ENCODE assay signal across 1 cellular context in the genomic region with DNA sequence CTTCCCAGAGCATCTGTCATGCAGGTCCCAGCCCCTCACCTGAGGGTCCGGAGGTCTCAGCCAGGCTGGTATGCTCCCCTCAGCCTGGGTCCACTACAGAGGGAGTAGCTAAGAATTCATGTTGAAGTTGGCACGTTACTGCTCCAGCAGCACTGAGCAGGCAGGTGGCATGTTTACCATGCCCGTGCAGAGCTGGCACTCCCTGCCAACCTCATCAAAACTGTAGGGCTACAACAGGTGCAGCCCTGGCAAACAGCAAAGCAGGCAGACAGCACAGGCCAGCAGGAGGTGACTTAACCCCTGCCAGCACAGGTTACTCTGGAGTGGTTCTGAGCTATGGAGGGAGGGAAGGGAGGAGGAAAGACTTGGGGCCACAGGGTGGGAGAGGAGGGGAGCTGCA.
TF ChIP-seq lines count a peak whose summit lies in the region.

No MANE protein-coding gene starts in this region.

TF ChIP-seq in H1, 55 proteins besides CTCF, POLR2A, EP300 and RAD21 (continued from another document):
- TF ChIP-seq, protein P1, sequence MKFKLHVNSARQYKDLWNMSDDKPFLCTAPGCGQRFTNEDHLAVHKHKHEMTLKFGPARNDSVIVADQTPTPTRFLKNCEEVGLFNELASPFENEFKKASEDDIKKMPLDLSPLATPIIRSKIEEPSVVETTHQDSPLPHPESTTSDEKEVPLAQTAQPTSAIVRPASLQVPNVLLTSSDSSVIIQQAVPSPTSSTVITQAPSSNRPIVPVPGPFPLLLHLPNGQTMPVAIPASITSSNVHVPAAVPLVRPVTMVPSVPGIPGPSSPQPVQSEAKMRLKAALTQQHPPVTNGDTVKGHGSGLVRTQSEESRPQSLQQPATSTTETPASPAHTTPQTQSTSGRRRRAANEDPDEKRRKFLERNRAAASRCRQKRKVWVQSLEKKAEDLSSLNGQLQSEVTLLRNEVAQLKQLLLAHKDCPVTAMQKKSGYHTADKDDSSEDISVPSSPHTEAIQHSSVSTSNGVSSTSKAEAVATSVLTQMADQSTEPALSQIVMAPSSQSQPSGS (IDR thresholded peaks at IDR 0.05; ENCODE audit: low read length) = no peak
- TF ChIP-seq EGR1 (IDR thresholded peaks at IDR 0.05; ENCODE audit: borderline replicate concordance, low read depth, low read length) = no peak
- TF ChIP-seq, protein P2, sequence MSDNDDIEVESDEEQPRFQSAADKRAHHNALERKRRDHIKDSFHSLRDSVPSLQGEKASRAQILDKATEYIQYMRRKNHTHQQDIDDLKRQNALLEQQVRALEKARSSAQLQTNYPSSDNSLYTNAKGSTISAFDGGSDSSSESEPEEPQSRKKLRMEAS (IDR thresholded peaks at IDR 0.05) = no peak
- no peak for TF ChIP-seq TEAD4 (IDR thresholded peaks at IDR 0.05; ENCODE audit: low read depth, low read length)
- TF ChIP-seq TAF1 (IDR thresholded peaks at IDR 0.05; ENCODE audit: low read depth, low read length) = no peak
- TF ChIP-seq FOSL1 (IDR thresholded peaks at IDR 0.05; ENCODE audit: insufficient read depth, low read depth, low read length) = no peak
- TF ChIP-seq, protein P3, sequence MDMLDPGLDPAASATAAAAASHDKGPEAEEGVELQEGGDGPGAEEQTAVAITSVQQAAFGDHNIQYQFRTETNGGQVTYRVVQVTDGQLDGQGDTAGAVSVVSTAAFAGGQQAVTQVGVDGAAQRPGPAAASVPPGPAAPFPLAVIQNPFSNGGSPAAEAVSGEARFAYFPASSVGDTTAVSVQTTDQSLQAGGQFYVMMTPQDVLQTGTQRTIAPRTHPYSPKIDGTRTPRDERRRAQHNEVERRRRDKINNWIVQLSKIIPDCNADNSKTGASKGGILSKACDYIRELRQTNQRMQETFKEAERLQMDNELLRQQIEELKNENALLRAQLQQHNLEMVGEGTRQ (IDR thresholded peaks at IDR 0.05; ENCODE audit: low read length) = no peak
- no peak for TF ChIP-seq PHF8 (conservative IDR thresholded peaks at IDR 0.05; ENCODE audit: low read depth, low read length)
- TF ChIP-seq BACH1 (IDR thresholded peaks at IDR 0.05; ENCODE audit: low read length) = no peak
- no peak for TF ChIP-seq KDM5A (IDR thresholded peaks at IDR 0.05; ENCODE audit: low read length)
- TF ChIP-seq CBX8 (IDR thresholded peaks at IDR 0.05; ENCODE audit: borderline replicate concordance, low read depth, low read length) = no peak
- no peak for TF ChIP-seq CREB1 (IDR thresholded peaks at IDR 0.05)
- no peak for TF ChIP-seq EZH2 (IDR thresholded peaks at IDR 0.05; ENCODE audit: low read depth, low read length, severe bottlenecking)
